1 cellular context compared by ENCODE assay signal in genomic region chr1:155017021-155017945, GRCh38.
A peak's percentile ranks its signal among the peaks of the same experiment; 100 is the strongest.
TF ChIP-seq lines count a peak whose summit lies in the region.

No MANE protein-coding gene starts in this region.

TF ChIP-seq in HepG2, 621 proteins besides CTCF, POLR2A, EP300 and RAD21 (continued from another document and continues in another):
- TF ChIP-seq PAXIP1 (CRISPR knock-in tag; conservative IDR thresholded peaks at IDR 0.05) (peak; percentile 66), ZNF225 (CRISPR knock-in tag; IDR thresholded peaks at IDR 0.05) (peak; percentile 72; the same call in 1 of the 2 replicates), MEF2D (CRISPR knock-in tag; IDR thresholded peaks at IDR 0.05) (no peak), ZNF224 (CRISPR knock-in tag; IDR thresholded peaks at IDR 0.05) (no peak), PLRG1 (conservative IDR thresholded peaks at IDR 0.05) (no peak), ZFP90 (CRISPR knock-in tag; IDR thresholded peaks at IDR 0.05; ENCODE audit: borderline replicate concordance) (peak; percentile 88; the same call in 1 of the 2 replicates), ZNF710 (CRISPR knock-in tag; IDR thresholded peaks at IDR 0.05; ENCODE audit: borderline replicate concordance) (peak; percentile 83), ZHX2 (IDR thresholded peaks at IDR 0.05; ENCODE audit: low read depth) (peak; percentile 41), ZHX2 (CRISPR knock-in tag; IDR thresholded peaks at IDR 0.05; ENCODE audit: borderline replicate concordance) (no peak), ZNF878 (CRISPR knock-in tag; IDR thresholded peaks at IDR 0.05) (peak; percentile 90), ZBTB7B (CRISPR knock-in tag; IDR thresholded peaks at IDR 0.05) (peak; percentile 98), MLLT10 (CRISPR knock-in tag; IDR thresholded peaks at IDR 0.05) (no peak), TCF12 (IDR thresholded peaks at IDR 0.05) (no peak), TCF12 (CRISPR knock-in tag; IDR thresholded peaks at IDR 0.05) (peak; percentile 79; the same call in 1 of the 2 replicates), EZH2 (conservative IDR thresholded peaks at IDR 0.05; ENCODE audit: low read depth, low read length) (no peak), ZNF460 (CRISPR knock-in tag; IDR thresholded peaks at IDR 0.05; ENCODE audit: borderline replicate concordance) (no peak; the same call in 1 of the 2 replicates), ZSCAN29 (CRISPR knock-in tag; conservative IDR thresholded peaks at IDR 0.05) (no peak), TAF1 (CRISPR knock-in tag; IDR thresholded peaks at IDR 0.05) (peak; percentile 69; the same call in 1 of the 2 replicates), GATAD1 (CRISPR knock-in tag; IDR thresholded peaks at IDR 0.05) (peak; percentile 71), YEATS4 (CRISPR knock-in tag; IDR thresholded peaks at IDR 0.05; ENCODE audit: borderline replicate concordance) (peak; percentile 84; the same call in 1 of the 2 replicates), GABPA (IDR thresholded peaks at IDR 0.05; ENCODE audit: low read depth, low read length) (no peak), GABPA (CRISPR knock-in tag; IDR thresholded peaks at IDR 0.05; ENCODE audit: low read depth) (no peak; the same call in 1 of the 2 replicates), ZNF501 (CRISPR knock-in tag; IDR thresholded peaks at IDR 0.05) (peak; percentile 80), SIX1 (CRISPR knock-in tag; IDR thresholded peaks at IDR 0.05; ENCODE audit: borderline replicate concordance) (no peak), ARNT (IDR thresholded peaks at IDR 0.05) (no peak), KLF12 (CRISPR knock-in tag; IDR thresholded peaks at IDR 0.05; ENCODE audit: borderline replicate concordance) (peak; percentile 94; the same call in 1 of the 2 replicates), ZNF720 (CRISPR knock-in tag; IDR thresholded peaks at IDR 0.05) (no peak), ZNF18 (CRISPR knock-in tag; IDR thresholded peaks at IDR 0.05; ENCODE audit: insufficient replicate concordance) (no peak), CREB1 (IDR thresholded peaks at IDR 0.05) (no peak), CREB1 (CRISPR knock-in tag; IDR thresholded peaks at IDR 0.05) (no peak), ATF3 (CRISPR knock-in tag; IDR thresholded peaks at IDR 0.05) (peak; percentile 42; the same call in 1 of the 2 replicates), MEIS2 (CRISPR knock-in tag; IDR thresholded peaks at IDR 0.05) (peak; percentile 74; the same call in 1 of the 2 replicates), ZBTB3 (CRISPR knock-in tag; IDR thresholded peaks at IDR 0.05; ENCODE audit: borderline replicate concordance, low read depth) (no peak), ZNF121 (CRISPR knock-in tag; IDR thresholded peaks at IDR 0.05) (0 out of 2 replicates have a peak, but pooled peaks have one; percentile 43), ZFAT (CRISPR knock-in tag; conservative IDR thresholded peaks at IDR 0.05) (no peak), PAF1 (CRISPR knock-in tag; IDR thresholded peaks at IDR 0.05) (peak; percentile 98), NFE2L1 (CRISPR knock-in tag; IDR thresholded peaks at IDR 0.05; ENCODE audit: borderline replicate concordance) (no peak), BRCA1 (CRISPR knock-in tag; IDR thresholded peaks at IDR 0.05) (0 out of 2 replicates have a peak, but pooled peaks have one; percentile 48), ZBTB46 (CRISPR knock-in tag; IDR thresholded peaks at IDR 0.05; ENCODE audit: borderline replicate concordance) (no peak), ZNF670 (CRISPR knock-in tag; IDR thresholded peaks at IDR 0.05; ENCODE audit: borderline replicate concordance) (0 out of 2 replicates have a peak, but pooled peaks have one; percentile 52), ZNF326 (CRISPR knock-in tag; IDR thresholded peaks at IDR 0.05; ENCODE audit: borderline replicate concordance) (no peak; the same call in 1 of the 2 replicates), MYC (CRISPR knock-in tag; IDR thresholded peaks at IDR 0.05; ENCODE audit: borderline replicate concordance) (peak; percentile 80; the same call in 1 of the 2 replicates), DMAP1 (CRISPR knock-in tag; IDR thresholded peaks at IDR 0.05) (peak; percentile 71), MTF2 (CRISPR knock-in tag; IDR thresholded peaks at IDR 0.05; ENCODE audit: borderline replicate concordance) (0 out of 2 replicates have a peak, but pooled peaks have one; percentile 76), AGO2 (optimal IDR thresholded peaks at IDR 0.05; ENCODE audit: low read depth, low read length) (peak; percentile 99), ZNF136 (CRISPR knock-in tag; IDR thresholded peaks at IDR 0.05; ENCODE audit: low read depth) (peak; percentile 84; the same call in 1 of the 2 replicates), ATM (IDR thresholded peaks at IDR 0.05; ENCODE audit: borderline replicate concordance) (no peak), ZNF350 (CRISPR knock-in tag; IDR thresholded peaks at IDR 0.05; ENCODE audit: borderline replicate concordance, low read depth) (peak; percentile 96), ZBTB42 (CRISPR knock-in tag; IDR thresholded peaks at IDR 0.05) (no peak), ZNF615 (CRISPR knock-in tag; IDR thresholded peaks at IDR 0.05; ENCODE audit: borderline replicate concordance) (0 out of 2 replicates have a peak, but pooled peaks have one; percentile 94), KAT7 (CRISPR knock-in tag; IDR thresholded peaks at IDR 0.05; ENCODE audit: borderline replicate concordance) (peak; percentile 97; the same call in 1 of the 2 replicates), NRL (CRISPR knock-in tag; IDR thresholded peaks at IDR 0.05; ENCODE audit: borderline replicate concordance) (peak; percentile 52; the same call in 1 of the 2 replicates)
- TF ChIP-seq, protein P1, sequence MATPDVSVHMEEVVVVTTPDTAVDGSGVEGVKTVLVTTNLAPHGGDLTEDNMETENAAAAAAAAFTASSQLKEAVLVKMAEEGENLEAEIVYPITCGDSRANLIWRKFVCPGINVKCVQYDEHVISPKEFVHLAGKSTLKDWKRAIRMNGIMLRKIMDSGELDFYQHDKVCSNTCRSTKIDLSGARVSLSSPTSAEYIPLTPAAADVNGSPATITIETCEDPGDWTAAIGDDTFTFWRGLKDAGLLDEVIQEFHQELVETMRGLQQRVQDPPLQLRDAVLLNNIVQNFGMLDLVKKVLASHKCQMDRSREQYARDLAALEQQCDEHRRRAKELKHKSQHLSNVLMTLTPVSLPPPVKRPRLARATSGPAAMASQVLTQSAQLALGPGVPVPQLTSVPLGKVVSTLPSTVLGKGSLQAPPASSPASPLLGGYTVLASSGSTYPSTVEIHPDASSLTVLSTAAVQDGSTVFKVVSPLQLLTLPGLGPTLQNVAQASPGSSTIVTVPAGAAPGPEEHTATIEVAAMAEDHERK (CRISPR knock-in tag; IDR thresholded peaks at IDR 0.05; ENCODE audit: low read depth) = no peak
- TF ChIP-seq, protein P2, sequence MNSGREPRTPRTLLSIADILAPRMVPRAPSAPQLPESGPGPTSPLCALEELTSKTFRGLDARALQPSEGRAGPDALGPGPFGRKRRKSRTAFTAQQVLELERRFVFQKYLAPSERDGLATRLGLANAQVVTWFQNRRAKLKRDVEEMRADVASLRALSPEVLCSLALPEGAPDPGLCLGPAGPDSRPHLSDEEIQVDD (CRISPR knock-in tag; IDR thresholded peaks at IDR 0.05; ENCODE audit: borderline replicate concordance) = no peak
